17 cellular contexts compared by ENCODE assay signal in the genomic region with DNA sequence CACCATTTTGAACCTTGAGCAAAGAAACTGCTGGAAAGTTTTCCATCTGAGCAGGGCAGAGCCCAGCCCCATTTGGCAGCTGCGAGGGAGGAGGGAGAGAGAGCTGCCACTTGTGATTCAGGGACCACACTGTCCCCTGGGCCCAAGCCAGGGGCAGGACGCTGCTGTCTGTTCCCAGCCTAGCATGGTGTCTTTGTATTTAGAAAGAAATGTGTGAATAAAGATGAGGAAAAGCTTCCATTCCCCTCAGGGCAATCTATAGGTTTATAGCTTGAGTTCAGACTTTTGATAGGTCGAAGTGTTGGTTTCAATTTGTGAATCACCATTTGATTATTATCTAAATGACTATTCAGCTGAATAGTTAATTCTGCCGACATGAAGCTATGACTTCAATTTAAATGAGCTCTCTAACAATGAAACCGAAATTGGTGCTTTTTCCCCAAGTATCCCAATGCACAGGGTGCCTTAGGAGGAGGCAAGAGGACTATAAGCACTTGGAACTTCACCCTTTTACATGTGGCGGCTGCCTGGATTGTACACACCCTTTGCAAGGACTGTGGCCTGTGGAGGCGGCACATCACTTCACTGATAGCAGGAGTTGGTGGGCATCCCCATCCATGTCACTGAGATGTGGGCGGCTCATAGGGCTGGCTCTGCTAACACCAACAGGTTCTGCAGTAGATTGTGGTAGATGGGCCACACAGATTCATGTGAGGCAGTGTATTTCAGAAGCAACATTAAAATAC.
A peak's percentile ranks its signal among the peaks of the same experiment; 100 is the strongest.
DNase-seq lines count a peak whose midpoint lies in the region; ATAC-seq lines count a peak whose summit lies in the region.
"Had no signal": no experiment of that assay in that cellular context is flagged by ENCODE, and none has a peak within 500 bp of the region (broad histone marks: within the 10 kb centered on the region; RNA-seq: fewer than 3 reads in every experiment).

No MANE protein-coding gene starts in this region.

- ATAC-seq in right cardiac atrium (peak; percentile 74 to 81), HG03457 (IDR thresholded peaks at IDR 0.05; ENCODE audit: unreplicated experiment) (no peak)
- ATAC-seq: HCT116, HepG2 had no signal

- H3K4me3 ChIP-seq in right cardiac atrium (ENCODE audit: low read length) = no peak overlapping the region
- H3K4me3 ChIP-seq: esophagus squamous epithelium had no signal

- no peaks in the 10 kb centered on the region for H3K27me3 ChIP-seq in right cardiac atrium (ENCODE audit: control insufficient read depth, insufficient read depth)
- H3K27me3 ChIP-seq: esophagus squamous epithelium had no signal

- intact Hi-C loops in right cardiac atrium (cut with DNase I) = no loop called here

- peak overlapping the region; percentile 35 for H3K27ac ChIP-seq in right cardiac atrium (ENCODE audit: low read length)
- H3K27ac ChIP-seq: esophagus squamous epithelium had no signal

- DNase-seq in activated CD8-positive, alpha-beta memory T cell treated with anti-CD3 and anti-CD28 coated beads, Interleukin-2, amount 50 U/mL, for 48 hours = peak; percentile 65
- no peak for DNase-seq in activated CD8-positive, alpha-beta memory T cell treated with anti-CD3 and anti-CD28 coated beads, Interleukin-2, amount 50 U/mL, for 4 hours
- peak; percentile 27 for DNase-seq in M059J (ENCODE audit: low read depth)
- DNase-seq in right cardiac atrium = peak; percentile 55 to 79 (median 79)
- DNase-seq in stimulated activated CD4-positive, alpha-beta T cell treated with anti-CD3 and anti-CD28 coated beads, TNF-alpha, amount 100 ng/mL, for 48 hours (ENCODE audit: low read depth in 3 of 3) = peak in 2 of 3 donors; percentile 3 to 12
- no peak for DNase-seq in NCI-H1694 treated with DMSO at 0.1 percent for 48 hours (lab: John Stamatoyannopoulos, UW)
- no peak for DNase-seq in HCEC 1CT
- DNase-seq: Caco-2, dermis blood vessel endothelial cell, esophagus squamous epithelium, MM.1S, NCI-H2081 treated with DMSO at 0.1 percent for 48 hours, NCI-H526 treated with DMSO at 0.1 percent for 48 hours, nephron progenitor cell had no signal

- 74% methylated on average over 8 of the region's 8 CpGs for WGBS in right cardiac atrium

- H3K9me3 ChIP-seq in right cardiac atrium (ENCODE audit: control insufficient read depth, low read length) = no peaks in the 10 kb centered on the region
- H3K9me3 ChIP-seq: Caco-2, esophagus squamous epithelium had no signal

- H3K4me1 ChIP-seq in right cardiac atrium (ENCODE audit: control insufficient read depth, insufficient read depth, low read length) = no peaks in the 10 kb centered on the region
- H3K4me1 ChIP-seq: Caco-2 had no signal

Comparison
In these comparisons a context has a peak if more than half of its experiments do, and no peak if none do; other contexts are left out.
1. DNase-seq: peak in activated CD8-positive, alpha-beta memory T cell treated with anti-CD3 and anti-CD28 coated beads, Interleukin-2, amount 50 U/mL, for 48 hours (single experiment), M059J (single experiment), right cardiac atrium (3 of 3) and stimulated activated CD4-positive, alpha-beta T cell treated with anti-CD3 and anti-CD28 coated beads, TNF-alpha, amount 100 ng/mL, for 48 hours (2 of 3); none in activated CD8-positive, alpha-beta memory T cell treated with anti-CD3 and anti-CD28 coated beads, Interleukin-2, amount 50 U/mL, for 4 hours (single experiment), NCI-H1694 treated with DMSO at 0.1 percent for 48 hours (single experiment) and HCEC 1CT (single experiment).